Comparison of ENCODE assay signal across 8 cellular contexts in genomic region chr21:25638634-25639166, GRCh38. TPM values are rescaled to one million over a fixed set of nuclear protein-coding genes. Genes with fewer than 3 reads are reported as not detected.
A peak's percentile ranks its signal among the peaks of the same experiment; 100 is the strongest.
DNase-seq lines count a peak whose midpoint lies in the region; ATAC-seq, FAIRE-seq and TF ChIP-seq lines count a peak whose summit lies in the region.

No MANE protein-coding gene starts in this region.

- no peaks in the 10 kb centered on the region; a peak in 1 of 4 replicates for H3K27me3 ChIP-seq in GM12878 (replicated peaks in 1 of 2; ENCODE audit: control insufficient read depth in 2 of 2, insufficient read depth in 2 of 2, low read length in 1 of 2)
- H3K27me3 ChIP-seq in HepG2 (ENCODE audit: control insufficient read depth in 1 of 2, insufficient read depth in 2 of 2, low read length in 2 of 2) = peaks cover 0 to 33% of the 10 kb centered on the region in 2 experiments; a peak in 2 of 5 replicates
- peaks cover 41% of the 10 kb centered on the region for H3K27me3 ChIP-seq in transverse colon

- no peaks in the 10 kb centered on the region for H3K36me3 ChIP-seq in GM12878 (ENCODE audit: control insufficient read depth in 2 of 2, insufficient read depth in 2 of 2, low read length in 1 of 2)
- H3K36me3 ChIP-seq in HepG2 (replicated peaks in 1 of 2; ENCODE audit: control insufficient read depth in 1 of 2, insufficient read depth in 2 of 2, low read length in 2 of 2) = no peaks in the 10 kb centered on the region
- no peaks in the 10 kb centered on the region for H3K36me3 ChIP-seq in transverse colon

- WGBS in GM12878 (ENCODE audit: insufficient coverage, insufficient replicate concordance, low lambda C conversion rate, missing lambda C conversion rate) = under 1% methylated on average over 10 of the region's 10 CpGs
- 5% methylated on average over 10 of the region's 10 CpGs for WGBS in HepG2 (ENCODE audit: low lambda C conversion rate)
- 1 to 6% methylated on average over 6 to 10 of the region's 10 CpGs for WGBS in transverse colon (ENCODE audit: low coverage in 1 of 2), 2 donors

- RAD21 ChIA-PET in GM12878 (lab: Charles Lee; ENCODE audit: unreplicated experiment) = interaction anchor here (0.6 to 1.5 kb wide), 4 partner anchors 22 to 1086 kb away, joined by 3 to 9 read pairs (median 4); partner anchors contain the start of genes ATP5PF, GABPA and MRPL39

- H3K27ac ChIP-seq in GM12878 (ENCODE audit: control insufficient read depth, insufficient read depth) (peak overlapping the region; percentile 5; the same call in 1 of the 2 replicates), HepG2 (ENCODE audit: extremely low read length, insufficient read depth, low read length) (no peak overlapping the region), transverse colon (peak overlapping the region; percentile 62 to 83 (median 77))

- no TSS peak for BruUV-seq in GM12878 (replicated peaks; lab: Mats Ljungman, UMichigan)
- BruUV-seq in HepG2 (replicated peaks; lab: Mats Ljungman, UMichigan) = no TSS peak

- H3K4me2 ChIP-seq in GM12878 (ENCODE audit: control insufficient read depth, insufficient read depth) (peak overlapping the region; percentile 83), HepG2 (ENCODE audit: low read depth, low read length) (peak overlapping the region; percentile 66)

- TF ChIP-seq CTCF in GM12878 (IDR thresholded peaks at IDR 0.05 in 2 of 3, conservative IDR thresholded peaks at IDR 0.05 in 1 of 3; ENCODE audit: control insufficient read depth in 2 of 3, extremely low read depth in 1 of 3, insufficient read depth in 1 of 3, low read depth in 3 of 3, low read length in 3 of 3) = no peak
- no peak for TF ChIP-seq CTCF in HepG2 (CRISPR knock-in tag; IDR thresholded peaks at IDR 0.05)
- no peak for TF ChIP-seq CTCF in transverse colon (IDR thresholded peaks at IDR 0.05)

- H3K9me3 ChIP-seq in GM12878 (replicated peaks; ENCODE audit: control insufficient read depth, insufficient read depth, low read length) (no peaks in the 10 kb centered on the region; the same call in 2 of the 3 replicates), HepG2 (ENCODE audit: low read length) (no peaks in the 10 kb centered on the region), transverse colon (no peaks in the 10 kb centered on the region)

- peak overlapping the region; percentile 77 for H3K4me3 ChIP-seq in GM12878
- peak overlapping the region in 2 of 3 experiments; percentile 50 to 71; a peak in 3 of 6 replicates for H3K4me3 ChIP-seq in HepG2 (replicated peaks in 1 of 3; ENCODE audit: insufficient read depth in 1 of 3, low read depth in 2 of 3, low read length in 3 of 3)
- H3K4me3 ChIP-seq in transverse colon = peak overlapping the region; percentile 48 to 66 (median 50)

- H3K4me1 ChIP-seq in GM12878 (ENCODE audit: control insufficient read depth, insufficient read depth, low read length) (peaks cover 13% of the 10 kb centered on the region; the same call in 1 of the 2 replicates), HepG2 (ENCODE audit: insufficient read depth, low read length) (peaks cover 8% of the 10 kb centered on the region; the same call in 1 of the 2 replicates), transverse colon (peaks cover 0 to 15% (median 5%) of the 10 kb centered on the region in 4 donors)

- H3K9ac ChIP-seq in GM12878 (ENCODE audit: control insufficient read depth, insufficient read depth, low read length) = peak overlapping the region; percentile 43
- no peak overlapping the region for H3K9ac ChIP-seq in HepG2 (ENCODE audit: insufficient read depth, low read depth, low read length)

- TF ChIP-seq POLR2A in GM12878 (IDR thresholded peaks at IDR 0.05; ENCODE audit: low read depth, low read length) (no peak), HepG2 (IDR thresholded peaks at IDR 0.05; ENCODE audit: insufficient read depth in 1 of 2, low read depth in 2 of 2, low read length in 2 of 2) (no peak), transverse colon (IDR thresholded peaks at IDR 0.05) (no peak)

- in situ Hi-C loops in GM12878 (cut with MboI) (no loop called here), HepG2 (cut with HindIII; ENCODE audit: extremely low pct_ligation_motif_present, low pct_unique_long_range_greater_than_20kb) (no loop called here), transverse colon (cut with MboI; ENCODE audit: low pct_ligation_motif_present in 1 of 4, low pct_unique_long_range_greater_than_20kb in 1 of 4, low sequenced_read_pairs in 3 of 4) (no loop called here)

- SMC1A ChIA-PET in GM12878 (lab: Charles Lee; ENCODE audit: uncharacterized antibody, unreplicated experiment) = interaction anchor here (1.1 to 2.1 kb wide), 3 partner anchors 11 to 68 kb away, joined by 3 to 7 read pairs (median 4); no protein-coding TSS in a partner anchor

- intact Hi-C loops in GM12878 (cut with micrococcal nuclease; ENCODE audit: unreplicated experiment) (loop anchor here (2.0 kb wide), 1 partner anchor 30 kb away; no protein-coding TSS in a partner anchor), HepG2 (cut with micrococcal nuclease; ENCODE audit: unreplicated experiment) (loop anchor here (1.0 kb wide), 1 partner anchor 30 kb away; no protein-coding TSS in a partner anchor), transverse colon (cut with DNase I; ENCODE audit: low total_unique reads) (no loop called here)

- no peaks in the 10 kb centered on the region for H4K20me1 ChIP-seq in GM12878 (ENCODE audit: control insufficient read depth, insufficient read depth)
- H4K20me1 ChIP-seq in HepG2 (ENCODE audit: insufficient read depth, low read length) = no peaks in the 10 kb centered on the region

- CTCF ChIA-PET in GM12878 (lab: Yijun Ruan, JAX) = interaction anchor here (0.6 to 3.1 kb wide), 4 partner anchors 10 to 204 kb away, joined by 3 to 36 read pairs (median 4); partner anchors contain the start of gene MRPL39
- CTCF ChIA-PET in HepG2 (lab: Yijun Ruan, JAX; ENCODE audit: low intra/inter-chr PET ratio, low total read pairs) = interaction anchor here (1.6 kb wide), 1 partner anchor 30 kb away, joined by 4 read pairs; no protein-coding TSS in a partner anchor

- TF ChIP-seq EP300 in GM12878 (IDR thresholded peaks at IDR 0.05; ENCODE audit: borderline replicate concordance in 1 of 2, control insufficient read depth in 1 of 2, low read depth in 2 of 2, low read length in 2 of 2) (no peak), HepG2 (IDR thresholded peaks at IDR 0.05; ENCODE audit: low read depth in 2 of 2, low read length in 2 of 2) (no peak), HepG2 (CRISPR knock-in tag; IDR thresholded peaks at IDR 0.05; ENCODE audit: borderline replicate concordance) (no peak), transverse colon (IDR thresholded peaks at IDR 0.05; ENCODE audit: low read depth) (no peak)

- H2AFZ ChIP-seq in GM12878 (ENCODE audit: control insufficient read depth, low read depth, low read length) (peak overlapping the region; percentile 57), HepG2 (ENCODE audit: low read length) (no peak overlapping the region)

- peak; percentile 40 for ATAC-seq in HG03439 (IDR thresholded peaks at IDR 0.05; ENCODE audit: unreplicated experiment)
- ATAC-seq in GM12878 = peak; percentile 38; the same call in 2 of the 3 replicates
- ATAC-seq in HepG2 = no peak

- TF ChIP-seq RAD21 in GM12878 (IDR thresholded peaks at IDR 0.05; ENCODE audit: insufficient read depth, low read depth, low read length) (no peak), HepG2 (CRISPR knock-in tag; IDR thresholded peaks at IDR 0.05) (no peak)

- POLR2A ChIA-PET in GM12878 (lab: Charles Lee) = no interaction called here
- POLR2A ChIA-PET in HepG2 (lab: Yijun Ruan, JAX) = no interaction called here

- no peaks in the 10 kb centered on the region; the same call in 1 of the 2 replicates for H3K79me2 ChIP-seq in GM12878 (ENCODE audit: control insufficient read depth, insufficient read depth, low read length)
- H3K79me2 ChIP-seq in HepG2 (ENCODE audit: insufficient read depth, low read length) = no peaks in the 10 kb centered on the region

- FAIRE-seq in GM12878 (lab: Jason Lieb, UNC) (no peak), HepG2 (lab: Jason Lieb, UNC) (no peak)

- DNase-seq in NCI-H2171 treated with DMSO at 0.1 percent for 48 hours (lab: John Stamatoyannopoulos, UW) (peak; percentile 57), NCI-H2171 (lab: John Stamatoyannopoulos, UW) (no peak), GM12878 (ENCODE audit: low read depth, low spot score) (peak; percentile 17), HepG2 (ENCODE audit: low spot score) (no peak), transverse colon (no peak), NCI-H187 (lab: John Stamatoyannopoulos, UW) (no peak), NCI-H524 treated with DMSO at 0.1 percent for 48 hours (lab: John Stamatoyannopoulos, UW) (no peak)

RNA-seq across cellular contexts. Expression of gene JAM2, which starts 0.4 kb away (rescaled TPM):
- 13.6 and 17.2 TPM in 2 replicates for total RNA-seq in GM12878 (2013; cell fraction: nucleolus; rRNA removed)
- 2.7 and 3.9 TPM in 2 replicates for total RNA-seq in GM12878 (2014; rRNA removed)
- total RNA-seq in GM12878 (2014; rRNA removed; fragmentation: Illumina TruSeq; extraction: Trizol) = 6.4 and 7.1 TPM in 2 replicates
- 6.7 and 9.6 TPM in 2 replicates for total RNA-seq in GM12878 (2021)
- polyA plus RNA-seq in GM12878 (2011; ENCODE audit: low read depth) = 6.1 TPM
- 30.4 and 45.2 TPM in 2 replicates for polyA plus RNA-seq in GM12878 (2011; rRNA removed)
- 10.1 and 14.5 TPM in 2 replicates for polyA plus RNA-seq in GM12878 (2011; cell fraction: cytosol; rRNA removed)
- polyA plus RNA-seq in GM12878 (2011; cell fraction: nucleus; rRNA removed) = 30.1 and 47.9 TPM in 2 replicates
- 6.8 and 14.9 TPM in 2 replicates for polyA plus RNA-seq in GM12878 (2012)
- 10.4 and 15.9 TPM in 2 replicates for polyA plus RNA-seq in GM12878 (2014; fragmentation: Illumina TruSeq; extraction: Trizol)
- polyA plus RNA-seq in GM12878 (2014; fragmentation: Nextera tagmentation; extraction: Ambion mirVana) = 1 to 10 TPM; 2.1 to 4.3 TPM
- 8.1 and 9.4 TPM in 2 replicates for polyA plus RNA-seq in GM12878 (2014; rRNA removed)
- 10 to 100 TPM in 1 of 2 experiments, 1 to 10 TPM in 1; 9.1 to 10.8 TPM for polyA plus RNA-seq in GM12878 (2016; fragmentation: Nextera tagmentation; extraction: Ambion mirVana)
- polyA minus RNA-seq in GM12878 (2011; rRNA and poly(A)+ RNA removed) = 11.6 and 15.1 TPM in 2 replicates
- polyA minus RNA-seq in GM12878 (2011; cell fraction: cytosol; rRNA and poly(A)+ RNA removed) = 2.8 and 4.4 TPM in 2 replicates
- 10.3 and 16.5 TPM in 2 replicates for polyA minus RNA-seq in GM12878 (2011; cell fraction: nucleus; rRNA and poly(A)+ RNA removed)
- not detected in 2 replicates for total RNA-seq in HepG2 (2016; rRNA removed; fragmentation: Illumina TruSeq; extraction: Trizol)
- total RNA-seq in HepG2 (2016; cell fraction: cytosol; rRNA removed; fragmentation: Illumina TruSeq; extraction: Trizol; ENCODE audit: low read depth) = not detected in 2 replicates
- total RNA-seq in HepG2 (2016; cell fraction: insoluble cytoplasmic fraction; rRNA removed; fragmentation: Illumina TruSeq; extraction: Trizol) = not detected in 2 replicates
- total RNA-seq in HepG2 (2016; cell fraction: membrane; rRNA removed; fragmentation: Illumina TruSeq; extraction: Trizol) = not detected in 2 replicates
- not detected in 2 replicates for total RNA-seq in HepG2 (2016; cell fraction: nucleus; rRNA removed; fragmentation: Illumina TruSeq; extraction: Trizol)
- 0.04 and 0.07 TPM in 2 replicates for polyA plus RNA-seq in HepG2 (2011; rRNA removed)
- polyA plus RNA-seq in HepG2 (2011; cell fraction: cytosol; rRNA removed) = not detected in 2 replicates
- 0.10 TPM in 1 of 2 replicates, not detected in the other for polyA plus RNA-seq in HepG2 (2011; cell fraction: nucleus; rRNA removed)
- polyA plus RNA-seq in HepG2 (2012) = 0.12 TPM in 1 of 2 replicates, not detected in the other
- not detected in 2 replicates for polyA plus RNA-seq in HepG2 (2016; cell fraction: cytosol; fragmentation: Illumina TruSeq; extraction: Trizol; ENCODE audit: low read depth)
- polyA plus RNA-seq in HepG2 (2016; cell fraction: insoluble cytoplasmic fraction; fragmentation: Illumina TruSeq; extraction: Trizol; ENCODE audit: low read depth) = not detected in 2 replicates
- polyA plus RNA-seq in HepG2 (2016; cell fraction: membrane; fragmentation: Illumina TruSeq; extraction: Trizol; ENCODE audit: low read depth) = not detected in 2 replicates
- polyA plus RNA-seq in HepG2 (2016; cell fraction: nucleus; fragmentation: Illumina TruSeq; extraction: Trizol; ENCODE audit: insufficient read depth, low read depth) = not detected in 2 replicates
- polyA minus RNA-seq in HepG2 (2011; rRNA and poly(A)+ RNA removed; ENCODE audit: low replicate concordance) = not detected in 2 replicates
- not detected in 2 replicates for polyA minus RNA-seq in HepG2 (2011; cell fraction: cytosol; rRNA and poly(A)+ RNA removed)
- polyA minus RNA-seq in HepG2 (2011; cell fraction: nucleus; rRNA and poly(A)+ RNA removed) = not detected in 2 replicates
- 1 to 10 TPM in 3 of 4 donors, under 1 TPM in 1; 0.75 to 7.4 (median 4.7) TPM for total RNA-seq in transverse colon

RNA-seq across cellular contexts. Expression of gene MRPL39, which starts 31.4 kb away (rescaled TPM):
- total RNA-seq in GM12878 (2013; cell fraction: nucleolus; rRNA removed) = 26.3 and 28.9 TPM in 2 replicates
- total RNA-seq in GM12878 (2014; rRNA removed) = 80.5 and 100 TPM in 2 replicates
- 109 and 118 TPM in 2 replicates for total RNA-seq in GM12878 (2014; rRNA removed; fragmentation: Illumina TruSeq; extraction: Trizol)
- 68.8 and 71.4 TPM in 2 replicates for total RNA-seq in GM12878 (2021)
- 44.2 TPM for polyA plus RNA-seq in GM12878 (2011; ENCODE audit: low read depth)
- polyA plus RNA-seq in GM12878 (2011; rRNA removed) = 111 and 168 TPM in 2 replicates
- 37.9 and 47.8 TPM in 2 replicates for polyA plus RNA-seq in GM12878 (2011; cell fraction: cytosol; rRNA removed)
- 35.7 and 43.6 TPM in 2 replicates for polyA plus RNA-seq in GM12878 (2011; cell fraction: nucleus; rRNA removed)
- polyA plus RNA-seq in GM12878 (2012) = 60.8 and 75.2 TPM in 2 replicates
- 109 and 120 TPM in 2 replicates for polyA plus RNA-seq in GM12878 (2014; fragmentation: Illumina TruSeq; extraction: Trizol)
- 100 to 1,000 TPM; 220 to 292 TPM for polyA plus RNA-seq in GM12878 (2014; fragmentation: Nextera tagmentation; extraction: Ambion mirVana)
- 95.4 and 122 TPM in 2 replicates for polyA plus RNA-seq in GM12878 (2014; rRNA removed)
- 100 to 1,000 TPM; 221 to 230 TPM for polyA plus RNA-seq in GM12878 (2016; fragmentation: Nextera tagmentation; extraction: Ambion mirVana)
- polyA minus RNA-seq in GM12878 (2011; rRNA and poly(A)+ RNA removed) = 33.3 and 48.9 TPM in 2 replicates
- 16.8 and 20.9 TPM in 2 replicates for polyA minus RNA-seq in GM12878 (2011; cell fraction: cytosol; rRNA and poly(A)+ RNA removed)
- polyA minus RNA-seq in GM12878 (2011; cell fraction: nucleus; rRNA and poly(A)+ RNA removed) = 14.6 and 18.8 TPM in 2 replicates
- 91.2 and 141 TPM in 2 replicates for total RNA-seq in HepG2 (2016; rRNA removed; fragmentation: Illumina TruSeq; extraction: Trizol)
- 11.9 and 12.5 TPM in 2 replicates for total RNA-seq in HepG2 (2016; cell fraction: cytosol; rRNA removed; fragmentation: Illumina TruSeq; extraction: Trizol; ENCODE audit: low read depth)
- total RNA-seq in HepG2 (2016; cell fraction: insoluble cytoplasmic fraction; rRNA removed; fragmentation: Illumina TruSeq; extraction: Trizol) = 88.8 and 142 TPM in 2 replicates
- 14.3 and 18.5 TPM in 2 replicates for total RNA-seq in HepG2 (2016; cell fraction: membrane; rRNA removed; fragmentation: Illumina TruSeq; extraction: Trizol)
- 33.8 and 40.4 TPM in 2 replicates for total RNA-seq in HepG2 (2016; cell fraction: nucleus; rRNA removed; fragmentation: Illumina TruSeq; extraction: Trizol)
- 19.8 and 29.1 TPM in 2 replicates for polyA plus RNA-seq in HepG2 (2011; rRNA removed)
- 11.8 and 15.2 TPM in 2 replicates for polyA plus RNA-seq in HepG2 (2011; cell fraction: cytosol; rRNA removed)
- polyA plus RNA-seq in HepG2 (2011; cell fraction: nucleus; rRNA removed) = 4.5 and 5.4 TPM in 2 replicates
- 27.8 and 42.6 TPM in 2 replicates for polyA plus RNA-seq in HepG2 (2012)
- 7.7 and 8.7 TPM in 2 replicates for polyA plus RNA-seq in HepG2 (2016; cell fraction: cytosol; fragmentation: Illumina TruSeq; extraction: Trizol; ENCODE audit: low read depth)
- polyA plus RNA-seq in HepG2 (2016; cell fraction: insoluble cytoplasmic fraction; fragmentation: Illumina TruSeq; extraction: Trizol; ENCODE audit: low read depth) = 109 and 121 TPM in 2 replicates
- polyA plus RNA-seq in HepG2 (2016; cell fraction: membrane; fragmentation: Illumina TruSeq; extraction: Trizol; ENCODE audit: low read depth) = 9.3 and 12.6 TPM in 2 replicates
- 31.3 and 36.3 TPM in 2 replicates for polyA plus RNA-seq in HepG2 (2016; cell fraction: nucleus; fragmentation: Illumina TruSeq; extraction: Trizol; ENCODE audit: insufficient read depth, low read depth)
- polyA minus RNA-seq in HepG2 (2011; rRNA and poly(A)+ RNA removed; ENCODE audit: low replicate concordance) = 5.1 and 12.3 TPM in 2 replicates
- polyA minus RNA-seq in HepG2 (2011; cell fraction: cytosol; rRNA and poly(A)+ RNA removed) = 11.0 and 11.9 TPM in 2 replicates
- 23.2 and 30.5 TPM in 2 replicates for polyA minus RNA-seq in HepG2 (2011; cell fraction: nucleus; rRNA and poly(A)+ RNA removed)
- 10 to 100 TPM in 3 of 4 donors, not detected in 1; 10.1 to 16.8 (median 14.9) TPM for total RNA-seq in transverse colon

Comparison
In these comparisons a context has a peak if more than half of its experiments do, and no peak if none do; other contexts are left out.
1. DNase-seq: peak in NCI-H2171 treated with DMSO at 0.1 percent for 48 hours (single experiment) and GM12878 (single experiment); none in NCI-H2171 (single experiment), HepG2 (single experiment), transverse colon (single experiment), NCI-H187 (0 of 2) and NCI-H524 treated with DMSO at 0.1 percent for 48 hours (single experiment).
2. Peak in every context shown above with its lines, with median percentiles within 50 percentile points of each other: H3K4me3 ChIP-seq.